In the genomic region with DNA sequence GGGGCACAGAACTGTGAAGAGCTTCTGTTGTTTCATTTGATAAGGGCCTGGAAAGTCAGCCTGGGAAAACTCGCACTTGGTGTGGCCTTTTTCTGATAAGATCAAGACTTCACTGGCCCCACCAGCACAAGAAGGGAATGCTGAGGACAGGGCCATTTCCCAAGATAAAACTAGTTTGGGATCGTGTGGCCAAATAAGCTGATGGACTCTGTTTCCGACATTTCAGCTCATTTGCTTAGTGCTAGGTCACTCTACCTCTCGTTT, we compare ENCODE assay signal across 16 cellular contexts.
"Had no signal": no experiment of that assay in that cellular context is flagged by ENCODE, and none has a peak within 500 bp of the region (broad histone marks: within the 10 kb centered on the region; RNA-seq: fewer than 3 reads in every experiment).

No MANE protein-coding gene starts in this region.

- H3K4me3 ChIP-seq: colonic mucosa, left lung, lower lobe of right lung, smooth muscle cell had no signal

- H3K4me3 Mint-ChIP-seq: naive B cell, nephron had no signal

- H3K36me3 ChIP-seq: colonic mucosa, lower lobe of right lung, neutrophil had no signal

- H3K9me3 ChIP-seq: colonic mucosa, left lung, lower lobe of right lung, neutrophil had no signal

- H3K27ac Mint-ChIP-seq: naive B cell, nephron had no signal

- ATAC-seq: foreskin keratinocyte, left lung, lower lobe of right lung had no signal

- H3K4me1 ChIP-seq: colonic mucosa, foreskin keratinocyte, left lung, lower lobe of right lung had no signal

- H3K27ac ChIP-seq: colonic mucosa, foreskin keratinocyte, left lung, lower lobe of right lung, neutrophil had no signal

- H3K9me3 Mint-ChIP-seq: nephron had no signal

- H3K4me1 Mint-ChIP-seq: naive B cell had no signal

- H3K27me3 ChIP-seq: colonic mucosa, left lung, neutrophil had no signal

- H3K36me3 Mint-ChIP-seq: naive B cell had no signal

- DNase-seq: colonic mucosa; dermis blood vessel endothelial cell; erythroblast; head of caudate nucleus; hypothalamus; islet precursor cell; left lung; lower lobe of right lung; mesenchymal stem cell; naive B cell; stimulated activated CD4-positive, alpha-beta T cell treated with anti-CD3 and anti-CD28 coated beads, Interleukin-2, amount 100 ng/mL, for 48 hours; stimulated activated naive CD4-positive, alpha-beta T cell treated with Interleukin-2 at 50 U/mL for 16 hours had no signal

- H3K27me3 Mint-ChIP-seq: naive B cell had no signal

- H3K4me2 ChIP-seq: smooth muscle cell had no signal
